In the genomic region with DNA sequence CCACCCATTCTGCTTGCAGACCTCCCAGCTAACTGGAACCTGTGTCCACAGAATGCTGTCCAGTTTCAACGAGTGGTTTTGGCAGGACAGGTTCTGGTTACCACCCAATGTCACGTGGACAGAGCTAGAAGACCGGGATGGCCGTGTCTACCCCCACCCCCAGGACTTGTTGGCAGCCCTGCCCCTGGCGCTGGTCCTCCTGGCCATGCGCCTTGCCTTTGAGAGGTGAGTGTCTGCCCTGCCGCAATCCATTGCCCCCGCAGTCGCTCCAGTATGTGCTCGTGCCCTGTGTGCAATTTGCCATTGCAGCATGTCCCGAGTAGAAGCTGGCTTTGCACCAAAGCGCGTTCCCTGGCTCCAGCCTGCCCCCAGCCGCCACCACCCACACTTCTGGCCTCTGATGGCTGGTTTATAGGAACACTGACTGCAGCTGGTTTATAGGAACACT, we compare ENCODE assay signal across 10 cellular contexts. TPM values are rescaled to one million over a fixed set of nuclear protein-coding genes. Genes with fewer than 3 reads are reported as not detected.
DNase-seq lines count a peak whose midpoint lies in the region; ATAC-seq and TF ChIP-seq lines count a peak whose summit lies in the region.
"Had no signal": no experiment of that assay in that cellular context is flagged by ENCODE, and none has a peak within 500 bp of the region (broad histone marks: within the 10 kb centered on the region; RNA-seq: fewer than 3 reads in every experiment).

No MANE protein-coding gene starts in this region.

- no peak overlapping the region for H3K4me2 ChIP-seq in SK-N-SH
- H3K4me2 ChIP-seq in osteoblast (ENCODE audit: insufficient read depth, low read length) = peak overlapping the region; percentile 18
- H3K4me2 ChIP-seq: A549 had no signal

- H3K9me3 ChIP-seq in SK-N-SH (no peaks in the 10 kb centered on the region), osteoblast (ENCODE audit: low read depth, low read length) (no peaks in the 10 kb centered on the region), aorta (ENCODE audit: control insufficient read depth, low read length) (no peaks in the 10 kb centered on the region)
- H3K9me3 ChIP-seq: A549 had no signal

- H2AFZ ChIP-seq in SK-N-SH (ENCODE audit: low read depth) = no peak overlapping the region
- peak overlapping the region; percentile 41 for H2AFZ ChIP-seq in osteoblast (ENCODE audit: low read length)

- TF ChIP-seq CTCF in SK-N-SH (IDR thresholded peaks at IDR 0.05) = no peak
- no peak for TF ChIP-seq CTCF in osteoblast (IDR thresholded peaks at IDR 0.05; ENCODE audit: extremely low read depth, low read depth, low read length)

- H3K36me3 ChIP-seq in SK-N-SH (replicated peaks in 1 of 2; ENCODE audit: control insufficient read depth in 1 of 2, insufficient read depth in 2 of 2, low read length in 1 of 2) (no peaks in the 10 kb centered on the region), osteoblast (ENCODE audit: insufficient read depth, low read length) (no peaks in the 10 kb centered on the region), aorta (ENCODE audit: control insufficient read depth in 1 of 2, insufficient read depth in 2 of 2, low read length in 1 of 2) (no peaks in the 10 kb centered on the region)

- ATAC-seq in SK-N-SH treated with all-trans-retinoic acid at 6 μM for 48 hours (no peak), aorta (ENCODE audit: low FRiP score) (peak; percentile 62), HG02678 (IDR thresholded peaks at IDR 0.05; ENCODE audit: unreplicated experiment) (no peak)
- ATAC-seq: A549 had no signal

- H3K79me2 ChIP-seq in SK-N-SH (ENCODE audit: insufficient read depth) (no peaks in the 10 kb centered on the region), osteoblast (ENCODE audit: insufficient read depth, low read length) (no peaks in the 10 kb centered on the region)

- H3K27ac ChIP-seq in SK-N-SH (ENCODE audit: low read depth in 2 of 2, low read length in 1 of 2) = no peak overlapping the region
- H3K27ac ChIP-seq in osteoblast (ENCODE audit: low read depth, low read length) = no peak overlapping the region
- H3K27ac ChIP-seq in aorta (ENCODE audit: low read depth in 1 of 2, low read length in 2 of 2) = no peak overlapping the region
- H3K27ac ChIP-seq: A549 had no signal

- TF ChIP-seq EP300 in SK-N-SH (IDR thresholded peaks at IDR 0.05; ENCODE audit: borderline replicate concordance in 1 of 2, low read depth in 1 of 2, low read length in 1 of 2) = no peak

- H3K27me3 ChIP-seq in SK-N-SH (ENCODE audit: insufficient read depth) = no peaks in the 10 kb centered on the region
- H3K27me3 ChIP-seq in osteoblast (ENCODE audit: insufficient read depth, low read length) = no peaks in the 10 kb centered on the region
- no peaks in the 10 kb centered on the region for H3K27me3 ChIP-seq in aorta (ENCODE audit: control insufficient read depth in 1 of 2, insufficient read depth in 2 of 2, low read length in 1 of 2)

- POLR2A ChIA-PET in SK-N-SH (lab: Yijun Ruan, JAX) = no interaction called here

- peaks cover 8% of the 10 kb centered on the region for H3F3A ChIP-seq in SK-N-SH (replicated peaks; ENCODE audit: insufficient read depth)

- intact Hi-C loops in cardiac septum (cut with DNase I) = loop anchor here (5.0 kb wide), 2 partner anchors 44 to 279 kb away; a partner anchor contains a TSS
- intact Hi-C loops in aorta (cut with DNase I) = loop anchor here (5.0 to 10.0 kb wide), 3 partner anchors 44 to 306 kb away; a partner anchor contains a TSS

- H3K4me1 ChIP-seq in SK-N-SH (ENCODE audit: control insufficient read depth in 1 of 2, insufficient read depth in 2 of 2, low read depth in 1 of 2, low read length in 1 of 2) (no peaks in the 10 kb centered on the region; a peak in 1 of 4 replicates), osteoblast (ENCODE audit: insufficient read depth, low read length) (peaks cover 3% of the 10 kb centered on the region), aorta (ENCODE audit: control insufficient read depth in 1 of 2, insufficient read depth in 2 of 2, low read length in 2 of 2) (no peaks in the 10 kb centered on the region)
- H3K4me1 ChIP-seq: A549 had no signal

- peak; percentile 2; the same call in 1 of the 2 replicates for TF ChIP-seq RAD21 in SK-N-SH (IDR thresholded peaks at IDR 0.05; ENCODE audit: low read length)

- WGBS in SK-N-SH (ENCODE audit: low lambda C conversion rate) = 88% methylated on average over 3 of the region's 14 CpGs
- WGBS in aorta, 2 donors = 9 to 10% methylated on average over 14 of the region's 14 CpGs

- no peaks in the 10 kb centered on the region for H3K9me2 ChIP-seq in SK-N-SH

- DNase-seq in SK-N-SH (no peak), cardiac septum (ENCODE audit: low spot score) (peak; percentile 92), osteoblast (ENCODE audit: insufficient read length, low spot score, missing footprints) (peak; percentile 83), aorta (peak; percentile 79 to 84), kidney glomerular epithelial cell (lab: John Stamatoyannopoulos, UW) (no peak), foreskin melanocyte (no peak)
- DNase-seq: NCI-H2081 treated with DMSO at 0.1 percent for 48 hours had no signal

- H3K9ac ChIP-seq in SK-N-SH = no peak overlapping the region

- CTCF ChIA-PET in SK-N-SH (lab: Yijun Ruan, JAX) = interaction anchor here (1.1 to 6.5 kb wide), 4 partner anchors 10 to 92 kb away, joined by 4 to 68 read pairs (median 20); no protein-coding TSS in a partner anchor

- H4K20me1 ChIP-seq in SK-N-SH (ENCODE audit: insufficient read depth) (no peaks in the 10 kb centered on the region), osteoblast (ENCODE audit: insufficient read depth, low read length) (no peaks in the 10 kb centered on the region)

- no peak overlapping the region for H3K4me3 ChIP-seq in SK-N-SH (ENCODE audit: low read depth in 2 of 2, low read length in 1 of 2)
- no peak overlapping the region for H3K4me3 ChIP-seq in osteoblast (ENCODE audit: insufficient read depth, low read length)
- H3K4me3 ChIP-seq in aorta (ENCODE audit: low read length in 2 of 2) = no peak overlapping the region
- H3K4me3 ChIP-seq: A549 had no signal

TF ChIP-seq in SK-N-SH, 30 proteins besides CTCF, POLR2A, EP300 and RAD21:
- TF ChIP-seq RCOR1 (IDR thresholded peaks at IDR 0.05; ENCODE audit: low read length) = no peak

TF ChIP-seq in SK-N-SH treated with all-trans-retinoic acid at 6 μM for 48 hours, 23 proteins besides CTCF, POLR2A, EP300 and RAD21:
- TF ChIP-seq, protein P1, sequence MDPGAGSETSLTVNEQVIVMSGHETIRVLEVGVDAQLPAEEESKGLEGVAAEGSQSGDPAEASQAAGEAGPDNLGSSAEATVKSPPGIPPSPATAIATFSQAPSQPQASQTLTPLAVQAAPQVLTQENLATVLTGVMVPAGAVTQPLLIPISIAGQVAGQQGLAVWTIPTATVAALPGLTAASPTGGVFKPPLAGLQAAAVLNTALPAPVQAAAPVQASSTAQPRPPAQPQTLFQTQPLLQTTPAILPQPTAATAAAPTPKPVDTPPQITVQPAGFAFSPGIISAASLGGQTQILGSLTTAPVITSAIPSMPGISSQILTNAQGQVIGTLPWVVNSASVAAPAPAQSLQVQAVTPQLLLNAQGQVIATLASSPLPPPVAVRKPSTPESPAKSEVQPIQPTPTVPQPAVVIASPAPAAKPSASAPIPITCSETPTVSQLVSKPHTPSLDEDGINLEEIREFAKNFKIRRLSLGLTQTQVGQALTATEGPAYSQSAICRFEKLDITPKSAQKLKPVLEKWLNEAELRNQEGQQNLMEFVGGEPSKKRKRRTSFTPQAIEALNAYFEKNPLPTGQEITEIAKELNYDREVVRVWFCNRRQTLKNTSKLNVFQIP (CRISPR knock-in tag; IDR thresholded peaks at IDR 0.05; ENCODE audit: borderline replicate concordance, low read depth) = no peak
- TF ChIP-seq TOX (CRISPR knock-in tag; IDR thresholded peaks at IDR 0.05; ENCODE audit: borderline replicate concordance) = no peak
- no peak for TF ChIP-seq ESRRG (CRISPR knock-in tag; IDR thresholded peaks at IDR 0.05)
- no peak for TF ChIP-seq ISL1 (CRISPR knock-in tag; IDR thresholded peaks at IDR 0.05)
- no peak for TF ChIP-seq ZC3H10 (CRISPR knock-in tag; IDR thresholded peaks at IDR 0.05)
- TF ChIP-seq ZNF565 (CRISPR knock-in tag; conservative IDR thresholded peaks at IDR 0.05; ENCODE audit: low read depth) = no peak
- no peak for TF ChIP-seq CSDC2 (CRISPR knock-in tag; IDR thresholded peaks at IDR 0.05)
- TF ChIP-seq PPARA (CRISPR knock-in tag; IDR thresholded peaks at IDR 0.05; ENCODE audit: borderline replicate concordance) = no peak

RNA-seq across cellular contexts. Expression of a gene that starts 41.9 kb away (rescaled TPM):
- polyA plus RNA-seq in SK-N-SH (2012; rRNA removed) (36.5 and 41.4 TPM in 2 replicates), aorta (10 to 100 TPM; 14.4 to 25.2 TPM)
- polyA plus RNA-seq in SK-N-SH (2012; cell fraction: cytosol; rRNA removed) = 19.7 and 28.8 TPM in 2 replicates
- polyA plus RNA-seq in SK-N-SH (2012; cell fraction: nucleus; rRNA removed) = 33.0 and 44.4 TPM in 2 replicates
- total RNA-seq in cardiac septum (24.1 TPM), osteoblast (1.5 and 4.0 TPM in 2 replicates), aorta (10 to 100 TPM; 23.6 to 33.7 TPM)

RNA-seq across cellular contexts. Expression of a gene that starts 57.1 kb away (rescaled TPM):
- 100 and 129 TPM in 2 replicates for polyA plus RNA-seq in SK-N-SH (2012; rRNA removed)
- polyA plus RNA-seq in SK-N-SH (2012; cell fraction: cytosol; rRNA removed) = 50.7 and 92.2 TPM in 2 replicates
- 66.9 and 112 TPM in 2 replicates for polyA plus RNA-seq in SK-N-SH (2012; cell fraction: nucleus; rRNA removed)
- 15.8 TPM for total RNA-seq in cardiac septum
- total RNA-seq in osteoblast = 18.6 and 22.8 TPM in 2 replicates
- total RNA-seq in aorta = 10 to 100 TPM; 25.5 to 28.0 TPM
- 10 to 100 TPM; 17.3 to 42.6 TPM for polyA plus RNA-seq in aorta

Comparison
In these comparisons a context has a peak if more than half of its experiments do, and no peak if none do; other contexts are left out.
1. DNase-seq: peak in cardiac septum (single experiment), osteoblast (single experiment) and aorta (2 of 2); none in SK-N-SH (single experiment), kidney glomerular epithelial cell (single experiment) and foreskin melanocyte (single experiment).